ENCODE assay signal across 11 cellular contexts in the genomic region with DNA sequence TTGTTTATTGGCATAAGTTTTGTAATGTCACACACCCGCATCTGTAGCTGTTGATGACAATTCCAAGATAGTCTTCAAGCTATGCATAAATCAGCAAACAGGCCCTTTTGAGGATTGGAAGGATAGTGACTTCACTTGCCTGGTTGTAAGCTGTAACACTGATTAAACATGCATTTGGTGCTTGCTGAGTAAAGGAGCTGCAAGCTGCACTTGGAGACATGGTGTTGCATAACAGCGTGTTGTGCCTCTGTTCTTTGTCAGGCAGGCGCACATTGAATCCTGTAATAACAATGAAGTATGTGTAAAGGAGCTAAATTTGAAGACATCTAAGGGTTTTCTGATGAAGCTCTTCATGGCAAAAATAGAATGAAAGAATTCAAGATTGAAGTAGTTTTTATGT.
DNase-seq lines count a peak whose midpoint lies in the region; ATAC-seq, FAIRE-seq and TF ChIP-seq lines count a peak whose summit lies in the region.
"Had no signal": no experiment of that assay in that cellular context is flagged by ENCODE, and none has a peak within 500 bp of the region (broad histone marks: within the 10 kb centered on the region; RNA-seq: fewer than 3 reads in every experiment).

No MANE protein-coding gene starts in this region.

- no peak for TF ChIP-seq POLR2A in HepG2 (IDR thresholded peaks at IDR 0.05; ENCODE audit: insufficient read depth in 1 of 2, low read depth in 2 of 2, low read length in 2 of 2)
- no peak for TF ChIP-seq POLR2A in right lobe of liver (IDR thresholded peaks at IDR 0.05)
- TF ChIP-seq POLR2A in erythroblast (IDR thresholded peaks at IDR 0.05; ENCODE audit: low read length): no peak

- H3K79me2 ChIP-seq in HepG2 (ENCODE audit: insufficient read depth, low read length): no peaks in the 10 kb centered on the region

- H3K4me1 ChIP-seq in HepG2 (ENCODE audit: insufficient read depth, low read length) (no peaks in the 10 kb centered on the region), right lobe of liver (no peaks in the 10 kb centered on the region), left lung (peaks cover 0 to 8% of the 10 kb centered on the region in 2 donors), BE2C (no peaks in the 10 kb centered on the region)

- no peak overlapping the region for H3K4me2 ChIP-seq in HepG2 (ENCODE audit: low read depth, low read length)

- DNase-seq in HepG2 (ENCODE audit: low spot score) (no peak), right lobe of liver (no peak), erythroblast (lab: John Stamatoyannopoulos, UW) (peak; percentile 28 to 62), left lung (no peak), GM19240 (ENCODE audit: insufficient read length, low spot score) (no peak), BE2C (no peak), SW 1271 (lab: John Stamatoyannopoulos, UW) (no peak), NK-92 (lab: John Stamatoyannopoulos, UW; ENCODE audit: unreplicated experiment) (no peak)
- DNase-seq: activated CD4-positive, alpha-beta T cell treated with anti-CD3 and anti-CD28 coated beads, Interleukin-2, amount 50 U/mL, for 1 hour; activated naive CD4-positive, alpha-beta T cell treated with anti-CD3 and anti-CD28 coated beads, Interleukin-2, amount 50 U/mL, for 16 hours; NCI-H226 had no signal

- H3K9ac ChIP-seq in HepG2 (ENCODE audit: insufficient read depth, low read depth, low read length): no peak overlapping the region

- 97% methylated on average over 3 of the region's 3 CpGs for WGBS in HepG2 (ENCODE audit: low lambda C conversion rate)
- WGBS in right lobe of liver (ENCODE audit: insufficient coverage, low coverage, low lambda C conversion rate, missing lambda C conversion rate): 76% methylated on average over 3 of the region's 3 CpGs

- no peaks in the 10 kb centered on the region for H3K9me3 ChIP-seq in HepG2 (ENCODE audit: low read length)
- no peaks in the 10 kb centered on the region for H3K9me3 ChIP-seq in right lobe of liver
- no peaks in the 10 kb centered on the region for H3K9me3 ChIP-seq in left lung
- H3K9me3 ChIP-seq in BE2C: no peaks in the 10 kb centered on the region

- no peak for FAIRE-seq in HepG2 (lab: Jason Lieb, UNC)

- ATAC-seq in HepG2 (no peak), right lobe of liver (no peak), left lung (peak; percentile 54)

- H3K27ac ChIP-seq in HepG2 (ENCODE audit: extremely low read length, insufficient read depth, low read length) (no peak overlapping the region), right lobe of liver (no peak overlapping the region), left lung (no peak overlapping the region)

- POLR2A ChIA-PET in HepG2 (lab: Yijun Ruan, JAX): no interaction called here

- no peak overlapping the region for H2AFZ ChIP-seq in HepG2 (ENCODE audit: low read length)

- H3K4me3 ChIP-seq in HepG2 (replicated peaks in 1 of 3; ENCODE audit: insufficient read depth in 1 of 3, low read depth in 2 of 3, low read length in 3 of 3): no peak overlapping the region
- no peak overlapping the region for H3K4me3 ChIP-seq in right lobe of liver
- no peak overlapping the region for H3K4me3 ChIP-seq in left lung
- no peak overlapping the region for H3K4me3 ChIP-seq in BE2C (ENCODE audit: low read depth, low read length)

- H3K36me3 ChIP-seq in HepG2 (replicated peaks in 1 of 2; ENCODE audit: control insufficient read depth in 1 of 2, insufficient read depth in 2 of 2, low read length in 2 of 2): peaks cover 4 to 29% of the 10 kb centered on the region in 2 experiments
- H3K36me3 ChIP-seq in right lobe of liver: peaks cover 0 to 8% (median 0%) of the 10 kb centered on the region in 4 donors
- peaks cover 0 to 13% of the 10 kb centered on the region in 2 donors for H3K36me3 ChIP-seq in left lung
- peaks cover 10% of the 10 kb centered on the region for H3K36me3 ChIP-seq in BE2C

- CTCF ChIA-PET in HepG2 (lab: Yijun Ruan, JAX; ENCODE audit: low intra/inter-chr PET ratio, low total read pairs): no interaction called here

- no peak for TF ChIP-seq CTCF in HepG2 (CRISPR knock-in tag; IDR thresholded peaks at IDR 0.05)
- no peak for TF ChIP-seq CTCF in right lobe of liver (IDR thresholded peaks at IDR 0.05)
- no peak for TF ChIP-seq CTCF in left lung (IDR thresholded peaks at IDR 0.05)
- TF ChIP-seq CTCF in BE2C (IDR thresholded peaks at IDR 0.05; ENCODE audit: low read depth, low read length): no peak

- no TSS peak for BruUV-seq in HepG2 (replicated peaks; lab: Mats Ljungman, UMichigan)

- TF ChIP-seq RAD21 in HepG2 (CRISPR knock-in tag; IDR thresholded peaks at IDR 0.05): no peak

- H4K20me1 ChIP-seq in HepG2 (ENCODE audit: insufficient read depth, low read length): no peaks in the 10 kb centered on the region

- TF ChIP-seq EP300 in HepG2 (IDR thresholded peaks at IDR 0.05; ENCODE audit: low read depth in 2 of 2, low read length in 2 of 2) (no peak), HepG2 (CRISPR knock-in tag; IDR thresholded peaks at IDR 0.05; ENCODE audit: borderline replicate concordance) (no peak)

- in situ Hi-C loops in HepG2 (cut with HindIII; ENCODE audit: extremely low pct_ligation_motif_present, low pct_unique_long_range_greater_than_20kb): loop anchor here (10.0 kb wide), 2 partner anchors 386 to 816 kb away; partner anchors contain the start of gene LTBP1

- intact Hi-C loops in HepG2 (cut with micrococcal nuclease; ENCODE audit: unreplicated experiment) (loop anchor here (1.0 kb wide), 1 partner anchor 69 kb away; the partner anchor contains the start of gene TTC27), right lobe of liver (cut with DNase I) (no loop called here), left lung (cut with DNase I) (no loop called here)

- no peaks in the 10 kb centered on the region for H3K27me3 ChIP-seq in HepG2 (ENCODE audit: control insufficient read depth in 1 of 2, insufficient read depth in 2 of 2, low read length in 2 of 2)
- no peaks in the 10 kb centered on the region for H3K27me3 ChIP-seq in right lobe of liver
- no peaks in the 10 kb centered on the region for H3K27me3 ChIP-seq in left lung
- H3K27me3 ChIP-seq in BE2C: no peaks in the 10 kb centered on the region

TF ChIP-seq in HepG2, 621 proteins besides CTCF, POLR2A, EP300 and RAD21 (continues in another document):
- TF ChIP-seq ZNF766 (CRISPR knock-in tag; IDR thresholded peaks at IDR 0.05; ENCODE audit: borderline replicate concordance) (no peak), TEF (CRISPR knock-in tag; IDR thresholded peaks at IDR 0.05) (peak; percentile 43; the same call in 1 of the 2 replicates), REST (IDR thresholded peaks at IDR 0.05; ENCODE audit: borderline replicate concordance in 1 of 2, low read depth in 1 of 2, low read length in 2 of 2) (no peak), KDM2A (CRISPR knock-in tag; IDR thresholded peaks at IDR 0.05; ENCODE audit: borderline replicate concordance, low read depth) (no peak), RBM39 (IDR thresholded peaks at IDR 0.05; ENCODE audit: low read depth, low read length, poor library complexity, severe bottlenecking) (no peak), ZNF556 (CRISPR knock-in tag; IDR thresholded peaks at IDR 0.05; ENCODE audit: borderline replicate concordance) (no peak), RBM22 (optimal IDR thresholded peaks at IDR 0.05; ENCODE audit: low read length) (peak; percentile 64)
- TF ChIP-seq, protein P1, sequence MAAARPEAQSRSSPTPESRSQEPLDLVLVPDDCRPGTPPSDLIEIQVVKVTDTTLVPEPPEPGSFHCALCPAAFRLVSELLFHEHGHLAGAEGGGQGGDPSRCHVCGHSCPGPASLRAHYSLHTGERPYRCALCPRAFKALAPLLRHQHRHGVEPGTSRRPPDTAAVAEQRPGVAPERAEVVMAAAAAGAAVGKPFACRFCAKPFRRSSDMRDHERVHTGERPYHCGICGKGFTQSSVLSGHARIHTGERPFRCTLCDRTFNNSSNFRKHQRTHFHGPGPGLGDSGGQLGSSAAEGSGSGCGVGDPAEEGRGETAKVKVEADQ (CRISPR knock-in tag; IDR thresholded peaks at IDR 0.05; ENCODE audit: borderline replicate concordance): no peak

Comparison
In these comparisons a context has a peak if more than half of its experiments do, and no peak if none do; other contexts are left out.
1. DNase-seq: peak in erythroblast (2 of 2); none in HepG2 (single experiment), right lobe of liver (0 of 3), left lung (0 of 2), GM19240 (single experiment), BE2C (single experiment), SW 1271 (0 of 2) and NK-92 (single experiment).